In genomic region chr20:43508106-43508505, GRCh38 we compare ENCODE assay signal across 2 cellular contexts.
TF ChIP-seq lines count a peak whose summit lies in the region.

No MANE protein-coding gene starts in this region.

TF ChIP-seq in SK-N-SH, 30 proteins besides CTCF, POLR2A, EP300 and RAD21 (continued from another document):
- no peak for TF ChIP-seq ZBTB33 (IDR thresholded peaks at IDR 0.05; ENCODE audit: borderline replicate concordance, low read depth)
- TF ChIP-seq RXRA (IDR thresholded peaks at IDR 0.05; ENCODE audit: borderline replicate concordance, low read depth), result no peak
- TF ChIP-seq NFIC (IDR thresholded peaks at IDR 0.05; ENCODE audit: borderline replicate concordance), result no peak
- no peak for TF ChIP-seq GABPA (IDR thresholded peaks at IDR 0.05; ENCODE audit: low read depth)
- no peak for TF ChIP-seq RCOR1 (IDR thresholded peaks at IDR 0.05; ENCODE audit: low read length)
- TF ChIP-seq YY1 (IDR thresholded peaks at IDR 0.05; ENCODE audit: low read depth), result no peak
- no peak for TF ChIP-seq POLR2AphosphoS5 (IDR thresholded peaks at IDR 0.05; ENCODE audit: low read depth, low read length)
- no peak for TF ChIP-seq REST (IDR thresholded peaks at IDR 0.05; ENCODE audit: low read depth, low read length)
- no peak for TF ChIP-seq PBX3 (IDR thresholded peaks at IDR 0.05)
- no peak for TF ChIP-seq MAX (IDR thresholded peaks at IDR 0.05; ENCODE audit: low read depth)
- TF ChIP-seq FOSL2 (IDR thresholded peaks at IDR 0.05; ENCODE audit: borderline replicate concordance, low read depth), result no peak
- TF ChIP-seq CHD2 (IDR thresholded peaks at IDR 0.05; ENCODE audit: low read length, partially characterized antibody), result no peak

TF ChIP-seq in SK-N-SH treated with all-trans-retinoic acid at 6 μM for 48 hours, 23 proteins besides CTCF, POLR2A, EP300 and RAD21 (continued from another document):
- TF ChIP-seq CREB5 (CRISPR knock-in tag; IDR thresholded peaks at IDR 0.05; ENCODE audit: low read depth) (no peak), CSDC2 (CRISPR knock-in tag; IDR thresholded peaks at IDR 0.05) (no peak), BACH2 (CRISPR knock-in tag; IDR thresholded peaks at IDR 0.05; ENCODE audit: borderline replicate concordance) (no peak), ISL1 (CRISPR knock-in tag; IDR thresholded peaks at IDR 0.05) (no peak), SNAI2 (CRISPR knock-in tag; IDR thresholded peaks at IDR 0.05) (no peak), ZNF70 (CRISPR knock-in tag; IDR thresholded peaks at IDR 0.05) (no peak), PATZ1 (CRISPR knock-in tag; IDR thresholded peaks at IDR 0.05; ENCODE audit: borderline replicate concordance) (no peak), TOX (CRISPR knock-in tag; IDR thresholded peaks at IDR 0.05; ENCODE audit: borderline replicate concordance) (no peak), ZNF8 (CRISPR knock-in tag; IDR thresholded peaks at IDR 0.05) (no peak)
